Comparison of ENCODE assay signal across 10 cellular contexts in the genomic region with DNA sequence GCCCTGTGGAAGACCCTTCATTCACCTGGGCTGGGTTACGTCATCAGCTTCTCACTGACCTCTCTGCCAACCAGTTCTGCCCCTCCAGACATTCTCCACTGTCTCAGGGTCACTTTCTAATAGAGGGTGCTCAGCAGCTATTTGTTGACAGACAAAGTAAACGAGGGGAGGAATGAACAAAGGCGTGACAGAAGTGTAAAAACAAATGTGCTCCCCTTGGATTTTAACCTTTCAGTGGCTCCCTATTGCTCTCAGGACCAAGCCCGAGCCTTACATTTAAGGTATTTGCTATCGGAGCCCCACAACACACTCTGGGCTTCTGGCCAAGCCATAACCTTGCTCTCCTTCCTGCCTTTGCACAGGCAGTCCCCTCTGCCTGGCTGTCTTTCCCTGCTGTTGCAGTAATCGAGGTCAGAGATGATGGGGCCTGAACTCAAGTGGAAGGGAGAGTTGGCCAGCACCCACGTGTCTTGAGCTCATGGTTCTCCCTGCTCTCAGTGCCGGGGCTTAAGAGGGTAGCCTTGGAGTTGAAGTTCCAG. TPM values are rescaled to one million over a fixed set of nuclear protein-coding genes. Genes with fewer than 3 reads are reported as not detected.
A peak's percentile ranks its signal among the peaks of the same experiment; 100 is the strongest.
DNase-seq lines count a peak whose midpoint lies in the region; ATAC-seq, FAIRE-seq and TF ChIP-seq lines count a peak whose summit lies in the region.
"Had no signal": no experiment of that assay in that cellular context is flagged by ENCODE, and none has a peak within 500 bp of the region (broad histone marks: within the 10 kb centered on the region; RNA-seq: fewer than 3 reads in every experiment).

No MANE protein-coding gene starts in this region.

- H3K4me2 ChIP-seq in endothelial cell of umbilical vein (ENCODE audit: insufficient read depth, low read length): no peak overlapping the region

- no peaks in the 10 kb centered on the region for H3K27me3 Mint-ChIP-seq in activated CD4-positive, alpha-beta T cell treated with anti-CD3 and anti-CD28 coated beads for 36 hours

- no peak for ATAC-seq in activated CD4-positive, alpha-beta T cell treated with anti-CD3 and anti-CD28 coated beads for 36 hours
- no peak for ATAC-seq in HG02840 (IDR thresholded peaks at IDR 0.05; ENCODE audit: low FRiP score, unreplicated experiment)

- peaks cover 22% of the 10 kb centered on the region for H3K4me1 ChIP-seq in endothelial cell of umbilical vein (ENCODE audit: control insufficient read depth, extremely low read depth, insufficient read depth, low read length)
- peaks cover 20 to 81% (median 53%) of the 10 kb centered on the region in 6 donors for H3K4me1 ChIP-seq in spleen

- H3K27ac ChIP-seq in endothelial cell of umbilical vein (ENCODE audit: insufficient read depth, low read depth, low read length) (no peak overlapping the region), spleen (peak overlapping the region in 7 of 8 donors; percentile 9 to 63 (median 46))
- H3K27ac ChIP-seq: tibial artery had no signal

- H4K20me1 ChIP-seq in endothelial cell of umbilical vein (replicated peaks; ENCODE audit: control insufficient read depth, extremely low read depth, insufficient read depth, low read length): no peaks in the 10 kb centered on the region

- H3K9me3 Mint-ChIP-seq in activated CD4-positive, alpha-beta T cell treated with anti-CD3 and anti-CD28 coated beads for 36 hours (ENCODE audit: low read depth): peaks cover under 1% of the 10 kb centered on the region

- dilution Hi-C loops in endothelial cell of umbilical vein (cut with MboI; ENCODE audit: extremely low pct_ligation_motif_present, low sequenced_read_pairs): no loop called here

- H3K4me1 Mint-ChIP-seq in activated CD4-positive, alpha-beta T cell treated with anti-CD3 and anti-CD28 coated beads for 36 hours: peaks cover 31% of the 10 kb centered on the region

- intact Hi-C loops in activated CD4-positive, alpha-beta T cell treated with anti-CD3 and anti-CD28 coated beads for 36 hours (cut with DNase I, micrococcal nuclease): no loop called here
- intact Hi-C loops in endothelial cell of umbilical vein (cut with micrococcal nuclease) (no loop called here), spleen (cut with DNase I; ENCODE audit: low total_unique reads) (no loop called here)

- no peaks in the 10 kb centered on the region for H3K27me3 ChIP-seq in endothelial cell of umbilical vein (ENCODE audit: control insufficient read depth in 2 of 2, insufficient read depth in 2 of 2, low read length in 2 of 2)
- H3K27me3 ChIP-seq in spleen (replicated peaks in 1 of 7): no peaks in the 10 kb centered on the region
- H3K27me3 ChIP-seq: tibial artery had no signal

- 22 to 29% (median 27%) methylated on average over 8 of the region's 8 CpGs for WGBS in spleen, 5 donors

- H3K9me1 ChIP-seq in endothelial cell of umbilical vein (replicated peaks; ENCODE audit: control insufficient read depth, extremely low read depth, insufficient read depth, low read length): no peaks in the 10 kb centered on the region

- no peak overlapping the region for H3K4me3 ChIP-seq in endothelial cell of umbilical vein (replicated peaks in 1 of 3; ENCODE audit: insufficient read depth in 1 of 3, low read depth in 1 of 3, low read length in 3 of 3)
- H3K4me3 ChIP-seq in spleen: no peak overlapping the region
- H3K4me3 ChIP-seq: tibial artery had no signal

- H3K4me3 Mint-ChIP-seq in activated CD4-positive, alpha-beta T cell treated with anti-CD3 and anti-CD28 coated beads for 36 hours: no peak overlapping the region

- H2AFZ ChIP-seq in endothelial cell of umbilical vein (ENCODE audit: low read depth, low read length): no peak overlapping the region

- TF ChIP-seq POLR2A in endothelial cell of umbilical vein (IDR thresholded peaks at IDR 0.05; ENCODE audit: low read depth, low read length) (no peak), spleen (IDR thresholded peaks at IDR 0.05) (no peak)

- no peak overlapping the region for H3K9ac ChIP-seq in endothelial cell of umbilical vein (replicated peaks; ENCODE audit: extremely low read depth, insufficient read depth, low read length)

- no peaks in the 10 kb centered on the region for H3K79me2 ChIP-seq in endothelial cell of umbilical vein (ENCODE audit: control insufficient read depth, insufficient read depth, low read length)

- BruUV-seq in endothelial cell of umbilical vein (replicated peaks; lab: Mats Ljungman, UMichigan): no TSS peak

- peak; percentile 55 for FAIRE-seq in endothelial cell of umbilical vein (lab: Jason Lieb, UNC)

- no peak for DNase-seq in activated CD4-positive, alpha-beta T cell treated with anti-CD3 and anti-CD28 coated beads for 36 hours
- no peak for DNase-seq in activated CD4-positive, alpha-beta T cell treated with anti-CD3 and anti-CD28 coated beads for 1 hour
- DNase-seq in RPMI8226 (peak; percentile 81), endothelial cell of umbilical vein (ENCODE audit: low read depth, low spot score) (peak; percentile 56), spleen (peak; percentile 83), NCI-H524 treated with DMSO at 0.1 percent for 48 hours (lab: John Stamatoyannopoulos, UW) (no peak), GOT3 (lab: John Stamatoyannopoulos, UW) (no peak)
- DNase-seq: ACHN, tibial artery had no signal

- CTCF ChIA-PET in activated CD4-positive, alpha-beta T cell treated with anti-CD3 and anti-CD28 coated beads for 36 hours (lab: Charles Lee): interaction anchor here (0.6 to 1.6 kb wide), 6 partner anchors 9 to 652 kb away, joined by 3 to 4 read pairs (median 3); a partner anchor contains a TSS
- CTCF ChIA-PET in endothelial cell of umbilical vein (lab: Charles Lee): interaction anchor here (1.5 to 2.4 kb wide), 4 partner anchors 10 to 129 kb away, joined by 4 to 10 read pairs (median 7); a partner anchor contains a TSS

- POLR2A ChIA-PET in activated CD4-positive, alpha-beta T cell treated with anti-CD3 and anti-CD28 coated beads for 36 hours (lab: Charles Lee): interaction anchor here (0.6 to 1.3 kb wide), 4 partner anchors 9 to 94 kb away, joined by 3 to 4 read pairs (median 3); a partner anchor contains a TSS
- POLR2A ChIA-PET in endothelial cell of umbilical vein (lab: Charles Lee): interaction anchor here (1.1 to 5.0 kb wide), 2 partner anchors 9 to 272 kb away, joined by 3 to 40 read pairs; a partner anchor contains a TSS

- no peaks in the 10 kb centered on the region for H3K36me3 Mint-ChIP-seq in activated CD4-positive, alpha-beta T cell treated with anti-CD3 and anti-CD28 coated beads for 36 hours (ENCODE audit: low read depth)

- TF ChIP-seq CTCF in endothelial cell of umbilical vein (IDR thresholded peaks at IDR 0.05; ENCODE audit: extremely low read depth in 1 of 2, insufficient read depth in 1 of 2, low read depth in 1 of 2, low read length in 2 of 2) (no peak), spleen (IDR thresholded peaks at IDR 0.05 in 8 of 11, conservative IDR thresholded peaks at IDR 0.05 in 3 of 11) (no peak)

- no peaks in the 10 kb centered on the region for H3K36me3 ChIP-seq in endothelial cell of umbilical vein (ENCODE audit: control insufficient read depth in 2 of 2, extremely low read depth in 1 of 2, insufficient read depth in 2 of 2, low read length in 2 of 2)
- H3K36me3 ChIP-seq in spleen: no peaks in the 10 kb centered on the region
- H3K36me3 ChIP-seq: tibial artery had no signal

- H3K9me3 ChIP-seq in endothelial cell of umbilical vein (replicated peaks; ENCODE audit: control insufficient read depth, insufficient read depth, low read length) (no peaks in the 10 kb centered on the region), spleen (no peaks in the 10 kb centered on the region)
- H3K9me3 ChIP-seq: tibial artery had no signal

- peak overlapping the region; percentile 32 for H3K27ac Mint-ChIP-seq in activated CD4-positive, alpha-beta T cell treated with anti-CD3 and anti-CD28 coated beads for 36 hours

RNA-seq across cellular contexts. Expression of a gene that starts 9.3 kb away (rescaled TPM):
- total RNA-seq in activated CD4-positive, alpha-beta T cell treated with anti-CD3 and anti-CD28 coated beads for 36 hours: 10 to 100 TPM; 27.0 to 29.3 TPM
- total RNA-seq in endothelial cell of umbilical vein (249 and 265 TPM in 2 replicates), spleen (10 to 100 TPM; 25.7 to 73.8 (median 60.0) TPM)
- polyA plus RNA-seq in endothelial cell of umbilical vein (311 and 318 TPM in 2 replicates), spleen (100 to 1,000 TPM in 1 of 3 donors, 10 to 100 TPM in 2; 73.5 to 120 (median 88.8) TPM)
- 353 TPM in 2 replicates for polyA plus RNA-seq in endothelial cell of umbilical vein (2011; cell fraction: cytosol; rRNA removed)
- polyA plus RNA-seq in endothelial cell of umbilical vein (2011; cell fraction: nucleus; rRNA removed): 91.3 and 92.6 TPM in 2 replicates
- polyA plus RNA-seq in endothelial cell of umbilical vein (2012): 195 and 202 TPM in 2 replicates
- 199 and 217 TPM in 2 replicates for polyA minus RNA-seq in endothelial cell of umbilical vein
- 14.1 TPM for polyA minus RNA-seq in endothelial cell of umbilical vein (2011; cell fraction: cytosol; rRNA and poly(A)+ RNA removed)
- 43.4 and 45.0 TPM in 2 replicates for polyA minus RNA-seq in endothelial cell of umbilical vein (2011; cell fraction: nucleus; rRNA and poly(A)+ RNA removed)

RNA-seq across cellular contexts. Expression of a gene that starts 16.9 kb away (rescaled TPM):
- total RNA-seq in activated CD4-positive, alpha-beta T cell treated with anti-CD3 and anti-CD28 coated beads for 36 hours: 1 to 10 TPM; 3.1 to 3.3 TPM
- total RNA-seq in endothelial cell of umbilical vein (8.6 and 11.6 TPM in 2 replicates), spleen (10 to 100 TPM; 10.5 to 23.5 (median 13.8) TPM)
- polyA plus RNA-seq in endothelial cell of umbilical vein (8.9 and 9.9 TPM in 2 replicates), spleen (10 to 100 TPM; 10.8 to 27.6 (median 26.5) TPM)
- polyA plus RNA-seq in endothelial cell of umbilical vein (2011; cell fraction: cytosol; rRNA removed): 0.68 and 2.0 TPM in 2 replicates
- polyA plus RNA-seq in endothelial cell of umbilical vein (2011; cell fraction: nucleus; rRNA removed): 43.3 and 43.7 TPM in 2 replicates
- polyA plus RNA-seq in endothelial cell of umbilical vein (2012): 1.9 and 2.4 TPM in 2 replicates
- 6.3 and 7.2 TPM in 2 replicates for polyA minus RNA-seq in endothelial cell of umbilical vein
- polyA minus RNA-seq in endothelial cell of umbilical vein (2011; cell fraction: cytosol; rRNA and poly(A)+ RNA removed): 0.61 TPM
- polyA minus RNA-seq in endothelial cell of umbilical vein (2011; cell fraction: nucleus; rRNA and poly(A)+ RNA removed): 11.2 and 15.7 TPM in 2 replicates

RNA-seq across cellular contexts. Expression of a gene that starts 17.0 kb away (rescaled TPM):
- total RNA-seq in activated CD4-positive, alpha-beta T cell treated with anti-CD3 and anti-CD28 coated beads for 36 hours: 1 to 10 TPM in 1 of 2 experiments, under 1 TPM in 1; 0.76 to 1.6 TPM
- total RNA-seq in endothelial cell of umbilical vein (0.42 and 1.1 TPM in 2 replicates), spleen (1 to 10 TPM in 6 of 7 donors, under 1 TPM in 1; 0.60 to 6.6 (median 3.9) TPM)
- polyA plus RNA-seq in endothelial cell of umbilical vein (0.48 and 0.65 TPM in 2 replicates), spleen (1 to 10 TPM in 1 of 3 donors, under 1 TPM in 2; 0.15 to 2.9 (median 0.27) TPM)
- 0.13 and 0.18 TPM in 2 replicates for polyA plus RNA-seq in endothelial cell of umbilical vein (2011; cell fraction: cytosol; rRNA removed)
- 1.1 and 7.1 TPM in 2 replicates for polyA plus RNA-seq in endothelial cell of umbilical vein (2011; cell fraction: nucleus; rRNA removed)
- 0.34 and 0.82 TPM in 2 replicates for polyA plus RNA-seq in endothelial cell of umbilical vein (2012)
- polyA minus RNA-seq in endothelial cell of umbilical vein: 0.62 and 0.90 TPM in 2 replicates
- polyA minus RNA-seq in endothelial cell of umbilical vein (2011; cell fraction: cytosol; rRNA and poly(A)+ RNA removed): not detected
- polyA minus RNA-seq in endothelial cell of umbilical vein (2011; cell fraction: nucleus; rRNA and poly(A)+ RNA removed): 1.4 TPM in 1 of 2 replicates, not detected in the other

RNA-seq across cellular contexts. Expression of a gene that starts 48.9 kb away (rescaled TPM):
- total RNA-seq in activated CD4-positive, alpha-beta T cell treated with anti-CD3 and anti-CD28 coated beads for 36 hours: 10 to 100 TPM; 29.4 to 36.9 TPM
- 64.6 and 64.8 TPM in 2 replicates for total RNA-seq in endothelial cell of umbilical vein
- polyA plus RNA-seq in endothelial cell of umbilical vein: 40.7 and 44.3 TPM in 2 replicates
- 48.2 and 51.9 TPM in 2 replicates for polyA plus RNA-seq in endothelial cell of umbilical vein (2011; cell fraction: cytosol; rRNA removed)
- polyA plus RNA-seq in endothelial cell of umbilical vein (2011; cell fraction: nucleus; rRNA removed): 114 and 117 TPM in 2 replicates
- 44.0 and 48.2 TPM in 2 replicates for polyA plus RNA-seq in endothelial cell of umbilical vein (2012)
- 59.4 and 69.0 TPM in 2 replicates for polyA minus RNA-seq in endothelial cell of umbilical vein
- polyA minus RNA-seq in endothelial cell of umbilical vein (2011; cell fraction: cytosol; rRNA and poly(A)+ RNA removed): 18.6 TPM
- 60.1 and 72.5 TPM in 2 replicates for polyA minus RNA-seq in endothelial cell of umbilical vein (2011; cell fraction: nucleus; rRNA and poly(A)+ RNA removed)
- total RNA-seq in spleen: 10 to 100 TPM; 65.3 to 95.8 (median 77.0) TPM
- 10 to 100 TPM; 18.4 to 39.5 (median 20.1) TPM for polyA plus RNA-seq in spleen

RNA-seq across cellular contexts. Expression of a gene that starts 53.5 kb away (rescaled TPM):
- 100 to 1,000 TPM; 132 to 146 TPM for total RNA-seq in activated CD4-positive, alpha-beta T cell treated with anti-CD3 and anti-CD28 coated beads for 36 hours
- total RNA-seq in endothelial cell of umbilical vein (111 and 138 TPM in 2 replicates), spleen (100 to 1,000 TPM in 4 of 7 donors, 10 to 100 TPM in 3; 83.0 to 116 (median 103) TPM)
- polyA plus RNA-seq in endothelial cell of umbilical vein (109 and 141 TPM in 2 replicates), spleen (100 to 1,000 TPM in 1 of 3 donors, 10 to 100 TPM in 2; 91.0 to 108 (median 92.6) TPM)
- polyA plus RNA-seq in endothelial cell of umbilical vein (2011; cell fraction: cytosol; rRNA removed): 109 and 112 TPM in 2 replicates
- 280 and 349 TPM in 2 replicates for polyA plus RNA-seq in endothelial cell of umbilical vein (2011; cell fraction: nucleus; rRNA removed)
- 105 and 141 TPM in 2 replicates for polyA plus RNA-seq in endothelial cell of umbilical vein (2012)
- 188 and 226 TPM in 2 replicates for polyA minus RNA-seq in endothelial cell of umbilical vein
- 41.7 TPM for polyA minus RNA-seq in endothelial cell of umbilical vein (2011; cell fraction: cytosol; rRNA and poly(A)+ RNA removed)
- 79.8 and 110 TPM in 2 replicates for polyA minus RNA-seq in endothelial cell of umbilical vein (2011; cell fraction: nucleus; rRNA and poly(A)+ RNA removed)

Comparison
In these comparisons a context has a peak if more than half of its experiments do, and no peak if none do; other contexts are left out.
1. DNase-seq: peak in RPMI8226 (single experiment), endothelial cell of umbilical vein (single experiment) and spleen (single experiment); none in activated CD4-positive, alpha-beta T cell treated with anti-CD3 and anti-CD28 coated beads for 36 hours (single experiment), activated CD4-positive, alpha-beta T cell treated with anti-CD3 and anti-CD28 coated beads for 1 hour (single experiment), NCI-H524 treated with DMSO at 0.1 percent for 48 hours (single experiment) and GOT3 (single experiment).